Comparison of ENCODE assay signal across 19 cellular contexts in the genomic region with DNA sequence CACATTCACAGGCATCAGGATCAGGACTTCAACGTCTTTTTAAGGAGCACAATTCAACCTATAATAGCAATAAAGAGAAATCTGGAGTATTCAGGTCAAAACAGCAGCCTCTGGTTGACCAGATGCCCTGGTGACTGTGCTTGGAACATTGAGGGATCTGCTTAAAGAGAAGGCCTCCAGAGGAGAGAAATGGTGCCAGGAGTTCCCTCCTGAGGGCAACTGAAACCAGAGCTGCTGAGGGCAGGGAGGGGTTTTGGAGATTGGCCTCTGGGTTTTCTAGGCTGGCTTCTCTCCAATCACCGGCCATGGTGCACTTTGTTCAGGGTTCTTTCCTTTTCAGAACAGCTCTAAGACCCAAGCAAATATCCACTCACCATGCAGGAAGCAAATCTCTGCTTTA.
"Had no signal": no experiment of that assay in that cellular context is flagged by ENCODE, and none has a peak within 500 bp of the region (broad histone marks: within the 10 kb centered on the region; RNA-seq: fewer than 3 reads in every experiment).

No MANE protein-coding gene starts in this region.

- ATAC-seq: effector memory CD8-positive, alpha-beta T cell; gastroesophageal sphincter; left colon; left ventricle myocardium superior; naive thymus-derived CD4-positive, alpha-beta T cell; psoas muscle; right lobe of liver; stimulated activated naive B cell treated with anti-CD40 and anti-IgM and Interleukin-4, amounts not matched to agents 10 μg/mL and 1 μg/mL and 100 μg/mL, for 72 hours; stimulated activated naive CD8-positive, alpha-beta T cell treated with anti-CD3 and anti-CD28 coated beads, Interleukin-15, amount 100 ng/mL, for 72 hours; upper lobe of right lung had no signal

- DNase-seq: effector memory CD8-positive, alpha-beta T cell; esophagus squamous epithelium; foreskin fibroblast; left colon; left ventricle myocardium superior; naive thymus-derived CD4-positive, alpha-beta T cell; nephron progenitor cell; psoas muscle; retina; right lobe of liver; spleen; stimulated activated CD4-positive, alpha-beta T cell treated with anti-CD3 and anti-CD28 coated beads, Interleukin-15, amount 100 ng/mL, for 24 hours; stimulated activated CD4-positive, alpha-beta T cell treated with anti-CD3 and anti-CD28 coated beads, Interleukin-1b, Interleukin-23, amount 100 ng/mL, for 48 hours; stimulated activated CD4-positive, alpha-beta T cell treated with anti-CD3 and anti-CD28 coated beads, Interleukin-4, amount 100 ng/mL, for 24 hours; stimulated activated naive B cell treated with anti-CD40 and anti-IgM and Interleukin-4, amounts not matched to agents 10 μg/mL and 1 μg/mL and 100 μg/mL, for 72 hours; stimulated activated naive CD8-positive, alpha-beta T cell treated with anti-CD3 and anti-CD28 coated beads, Interleukin-15, amount 100 ng/mL, for 72 hours; testis; upper lobe of right lung had no signal
